Comparison of ENCODE assay signal across 9 cellular contexts in the genomic region with DNA sequence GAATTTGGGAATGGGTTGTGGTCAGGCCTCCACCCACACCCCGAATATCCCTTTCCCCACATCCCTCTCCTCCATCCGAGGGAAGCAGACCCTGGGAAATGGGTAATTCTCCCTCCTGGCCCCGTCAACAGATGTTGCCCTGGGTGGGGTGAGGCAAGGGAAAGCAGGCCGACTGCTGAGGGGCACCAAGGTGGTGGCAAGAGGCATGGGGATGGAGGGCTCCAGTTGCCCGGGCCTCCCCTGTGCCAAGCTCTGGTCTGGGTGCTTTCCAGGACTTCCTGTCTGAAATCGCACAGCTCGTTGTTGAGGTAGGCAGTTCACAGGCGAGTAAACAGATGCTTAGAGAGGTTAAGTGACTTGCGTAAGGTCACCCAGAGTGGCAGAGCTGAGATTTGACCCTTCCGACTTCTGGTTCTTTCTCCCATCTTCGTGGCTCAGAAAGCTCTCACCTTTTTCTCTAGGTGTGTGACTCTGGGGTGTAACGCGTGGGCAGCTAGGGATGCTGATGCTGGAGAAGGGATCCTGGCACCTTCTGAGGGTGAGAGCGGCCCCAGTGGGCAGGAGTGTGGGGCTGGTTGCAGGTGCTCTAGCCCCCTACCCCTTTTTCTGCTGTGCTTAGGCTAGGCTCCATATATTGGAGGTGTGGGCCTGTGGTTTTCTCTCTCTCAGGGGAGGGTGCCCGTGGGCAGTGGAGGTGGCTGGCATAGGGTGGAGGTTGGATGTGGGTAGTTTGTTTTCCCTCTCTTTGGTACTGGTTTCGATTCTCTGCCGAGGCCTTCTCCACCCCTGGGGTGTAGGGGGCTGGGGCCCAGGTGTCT. TPM values are rescaled to one million over a fixed set of nuclear protein-coding genes. Genes with fewer than 3 reads are reported as not detected.
DNase-seq lines count a peak whose midpoint lies in the region; ATAC-seq and TF ChIP-seq lines count a peak whose summit lies in the region.
"Had no signal": no experiment of that assay in that cellular context is flagged by ENCODE, and none has a peak within 500 bp of the region (broad histone marks: within the 10 kb centered on the region; RNA-seq: fewer than 3 reads in every experiment).

No MANE protein-coding gene starts in this region.

- peaks cover 45% of the 10 kb centered on the region for H3K36me3 Mint-ChIP-seq in activated CD4-positive, alpha-beta memory T cell treated with anti-CD3 and anti-CD28 coated beads, Interleukin-2, amount 10 ng/mL, durations not matched to agents 7 days and 5 days (ENCODE audit: low read depth)

- peak; percentile 9 for DNase-seq in DMS53 (lab: John Stamatoyannopoulos, UW)
- no peak for DNase-seq in DMS53 treated with DMSO at 0.1 percent for 48 hours (lab: John Stamatoyannopoulos, UW; ENCODE audit: unreplicated experiment)
- peak; percentile 74 for DNase-seq in activated CD4-positive, alpha-beta memory T cell treated with anti-CD3 and anti-CD28 coated beads, Interleukin-2, amount 10 ng/mL, durations not matched to agents 7 days and 5 days
- DNase-seq in right atrium auricular region (ENCODE audit: low spot score) = no peak
- no peak for DNase-seq in thoracic aorta (ENCODE audit: low spot score)
- no peak for DNase-seq in sciatic nerve (ENCODE audit: low spot score)
- no peak for DNase-seq in NCI-H2081 (lab: John Stamatoyannopoulos, UW)
- no peak for DNase-seq in SHP77 (lab: John Stamatoyannopoulos, UW)

- H3K9me3 Mint-ChIP-seq in activated CD4-positive, alpha-beta memory T cell treated with anti-CD3 and anti-CD28 coated beads, Interleukin-2, amount 10 ng/mL, durations not matched to agents 7 days and 5 days = no peaks in the 10 kb centered on the region

- POLR2A ChIA-PET in activated CD4-positive, alpha-beta memory T cell treated with anti-CD3 and anti-CD28 coated beads, Interleukin-2, amount 10 ng/mL, durations not matched to agents 7 days and 5 days (lab: Charles Lee) = interaction anchor here (0.6 to 11.4 kb wide), 21 partner anchors 8 to 1362 kb away, joined by 3 to 129 read pairs (median 4); partner anchors contain the start of genes CDC6, EIF1 and WIPF2

- ATAC-seq in thoracic aorta (ENCODE audit: insufficient number of reproducible peaks, low FRiP score, low read depth) = no peak
- no peak for ATAC-seq in sciatic nerve

- H3K4me1 ChIP-seq in right atrium auricular region (peaks cover 0 to 100% of the 10 kb centered on the region in 2 donors), thoracic aorta (ENCODE audit: control insufficient read depth in 1 of 2, low read depth in 2 of 2) (peaks cover 86 to 99% of the 10 kb centered on the region in 2 donors)

- H3K27ac ChIP-seq in right atrium auricular region (peak overlapping the region; percentile 96 to 98), thoracic aorta (peak overlapping the region; percentile 60 to 67)
- H3K27ac ChIP-seq: 22Rv1 had no signal

- H3K27ac Mint-ChIP-seq in activated CD4-positive, alpha-beta memory T cell treated with anti-CD3 and anti-CD28 coated beads, Interleukin-2, amount 10 ng/mL, durations not matched to agents 7 days and 5 days = peak overlapping the region; percentile 93

- TF ChIP-seq CTCF in right atrium auricular region (IDR thresholded peaks at IDR 0.05) (no peak), thoracic aorta (IDR thresholded peaks at IDR 0.05) (no peak)

- intact Hi-C loops in sciatic nerve (cut with DNase I) = no loop called here

- H3K4me3 ChIP-seq in right atrium auricular region (no peak overlapping the region), thoracic aorta (peak overlapping the region; percentile 29)

- peak overlapping the region; percentile 83 for H3K4me3 Mint-ChIP-seq in activated CD4-positive, alpha-beta memory T cell treated with anti-CD3 and anti-CD28 coated beads, Interleukin-2, amount 10 ng/mL, durations not matched to agents 7 days and 5 days

- H3K9me3 ChIP-seq in right atrium auricular region = no peaks in the 10 kb centered on the region
- no peaks in the 10 kb centered on the region for H3K9me3 ChIP-seq in thoracic aorta

- no peaks in the 10 kb centered on the region for H3K27me3 ChIP-seq in right atrium auricular region
- no peaks in the 10 kb centered on the region for H3K27me3 ChIP-seq in thoracic aorta (replicated peaks; ENCODE audit: insufficient read depth)

- peaks cover 90% of the 10 kb centered on the region for H3K4me1 Mint-ChIP-seq in activated CD4-positive, alpha-beta memory T cell treated with anti-CD3 and anti-CD28 coated beads, Interleukin-2, amount 10 ng/mL, durations not matched to agents 7 days and 5 days

- H3K27me3 Mint-ChIP-seq in activated CD4-positive, alpha-beta memory T cell treated with anti-CD3 and anti-CD28 coated beads, Interleukin-2, amount 10 ng/mL, durations not matched to agents 7 days and 5 days = no peaks in the 10 kb centered on the region

- CTCF ChIA-PET in activated CD4-positive, alpha-beta memory T cell treated with anti-CD3 and anti-CD28 coated beads, Interleukin-2, amount 10 ng/mL, durations not matched to agents 7 days and 5 days (lab: Charles Lee) = interaction anchor here (1.0 to 4.6 kb wide), 8 partner anchors 9 to 235 kb away, joined by 5 to 20 read pairs (median 10); no protein-coding TSS in a partner anchor

- H3K36me3 ChIP-seq in right atrium auricular region (peaks cover 5% of the 10 kb centered on the region), thoracic aorta (no peaks in the 10 kb centered on the region)

RNA-seq across cellular contexts. Expression of gene RARA, which starts 17.2 kb away (rescaled TPM):
- 10 to 100 TPM; 65.2 to 65.5 TPM for total RNA-seq in activated CD4-positive, alpha-beta memory T cell treated with anti-CD3 and anti-CD28 coated beads, Interleukin-2, amount 10 ng/mL, durations not matched to agents 7 days and 5 days
- total RNA-seq in right atrium auricular region = 10 to 100 TPM; 28.5 to 51.7 TPM
- total RNA-seq in thoracic aorta = 10 to 100 TPM; 46.8 to 73.4 TPM
- 74.4 TPM for total RNA-seq in sciatic nerve

RNA-seq across cellular contexts. Expression of gene GJD3, which starts 38.3 kb away (rescaled TPM):
- not detected for total RNA-seq in activated CD4-positive, alpha-beta memory T cell treated with anti-CD3 and anti-CD28 coated beads, Interleukin-2, amount 10 ng/mL, durations not matched to agents 7 days and 5 days
- total RNA-seq in right atrium auricular region (1 to 10 TPM in 1 of 2 donors, not detected in 1; 1.6 TPM), thoracic aorta (1 to 10 TPM in 1 of 2 donors, not detected in 1; 1.5 TPM), sciatic nerve (not detected)

RNA-seq across cellular contexts. Expression of gene CDC6, which starts 38.5 kb away (rescaled TPM):
- 10 to 100 TPM; 67.5 to 69.9 TPM for total RNA-seq in activated CD4-positive, alpha-beta memory T cell treated with anti-CD3 and anti-CD28 coated beads, Interleukin-2, amount 10 ng/mL, durations not matched to agents 7 days and 5 days
- 1 to 10 TPM in 1 of 2 donors, under 1 TPM in 1; 0.44 to 1.0 TPM for total RNA-seq in right atrium auricular region
- 1 to 10 TPM in 1 of 2 donors, under 1 TPM in 1; 0.71 to 6.8 TPM for total RNA-seq in thoracic aorta
- total RNA-seq in sciatic nerve = 1.0 TPM

Comparison
In these comparisons a context has a peak if more than half of its experiments do, and no peak if none do; other contexts are left out.
1. DNase-seq: peak in DMS53 (single experiment) and activated CD4-positive, alpha-beta memory T cell treated with anti-CD3 and anti-CD28 coated beads, Interleukin-2, amount 10 ng/mL, durations not matched to agents 7 days and 5 days (single experiment); none in DMS53 treated with DMSO at 0.1 percent for 48 hours (single experiment), right atrium auricular region (single experiment), thoracic aorta (single experiment), sciatic nerve (single experiment), NCI-H2081 (0 of 2) and SHP77 (0 of 2).
2. RNA of gene CDC6, which starts 38.5 kb away (total RNA-seq): 67.5 to 69.9 TPM in activated CD4-positive, alpha-beta memory T cell treated with anti-CD3 and anti-CD28 coated beads, Interleukin-2, amount 10 ng/mL, durations not matched to agents 7 days and 5 days; 0.71 to 6.8 TPM in thoracic aorta, 1.0 TPM in sciatic nerve (single experiment) and 0.44 to 1.0 TPM in right atrium auricular region; every median in the first group is over 4 times any median in the second.